18 cellular contexts compared by ENCODE assay signal in genomic region chr16:79042886-79043285, GRCh38.
DNase-seq lines count a peak whose midpoint lies in the region; ATAC-seq and TF ChIP-seq lines count a peak whose summit lies in the region.
"Had no signal": no experiment of that assay in that cellular context is flagged by ENCODE, and none has a peak within 500 bp of the region (broad histone marks: within the 10 kb centered on the region; RNA-seq: fewer than 3 reads in every experiment).

No MANE protein-coding gene starts in this region.

- peak overlapping the region in 3 of 7 donors; percentile 16 to 49 (median 33) for H3K4me3 Mint-ChIP-seq in CD8-positive, alpha-beta memory T cell
- H3K4me3 Mint-ChIP-seq in T-cell: peak overlapping the region in 1 of 3 donors; percentile 54
- H3K4me3 Mint-ChIP-seq in activated T-helper 17 cell treated with anti-CD3 and anti-CD28 coated beads, Interleukin-2, amount 50 U/mL, for 72 hours: peak overlapping the region; percentile 48
- H3K4me3 Mint-ChIP-seq: activated naive CD4-positive, alpha-beta T cell treated with anti-CD3 and anti-CD28 coated beads, Interleukin-2, amount 50 U/mL, for 24 hours; endodermal cell; stimulated activated memory B cell treated with anti-CD40 and anti-IgM and Interleukin-4, amounts not matched to agents 10 μg/mL and 1 μg/mL and 100 μg/mL, for 72 hours had no signal

- CTCF ChIA-PET in CD8-positive, alpha-beta memory T cell (lab: Charles Lee): no interaction called here
- CTCF ChIA-PET in T-cell (lab: Charles Lee): interaction anchor here (0.6 to 1.2 kb wide), 4 partner anchors 23 to 337 kb away, joined by 3 to 6 read pairs (median 4); no protein-coding TSS in a partner anchor

- peak in 3 of 4 experiments; percentile 57 to 78 (median 63) for ATAC-seq in T-cell (replicated peaks in 1 of 4)
- ATAC-seq in activated T-helper 17 cell treated with anti-CD3 and anti-CD28 coated beads, Interleukin-2, amount 50 U/mL, for 72 hours (replicated peaks): peak; percentile 85
- ATAC-seq: Right ventricle myocardium inferior; stimulated activated memory B cell treated with anti-CD40 and anti-IgM and Interleukin-4, amounts not matched to agents 10 μg/mL and 1 μg/mL and 100 μg/mL, for 72 hours had no signal

- H3K9me3 ChIP-seq in CD8-positive, alpha-beta memory T cell (ENCODE audit: low read length): no peaks in the 10 kb centered on the region
- H3K9me3 ChIP-seq: HAP-1, prostate gland, tibial nerve had no signal

- DNase-seq in CD8-positive, alpha-beta memory T cell: peak in 2 of 5 donors; percentile 14 to 32
- DNase-seq in T-cell: peak in 17 of 34 experiments; percentile 1 to 52 (median 9)
- DNase-seq in stimulated activated CD4-positive, alpha-beta T cell treated with anti-CD3 and anti-CD28 coated beads, Interleukin-2, amount 100 ng/mL, for 24 hours: peak; percentile 17 to 22
- DNase-seq in C1 segment of cervical spinal cord (lab: John Stamatoyannopoulos, UW): no peak
- DNase-seq in DMS 273 treated with DMSO at 0.1 percent for 48 hours (lab: John Stamatoyannopoulos, UW): no peak
- no peak for DNase-seq in GM20000 (ENCODE audit: low spot score)
- DNase-seq: endodermal cell, midbrain, NCI-H1105 treated with DMSO at 0.1 percent for 48 hours, NCI-H526, SW 1271 had no signal

- POLR2A ChIA-PET in CD8-positive, alpha-beta memory T cell (lab: Charles Lee): interaction anchor here (0.7 kb wide), 1 partner anchor 13 kb away, joined by 3 read pairs; no protein-coding TSS in a partner anchor
- POLR2A ChIA-PET in T-cell (lab: Charles Lee): interaction anchor here in 1 of 2 donors (0.6 kb wide), 1 partner anchor 114 kb away, joined by 6 read pairs; no protein-coding TSS in a partner anchor

- H3K4me1 ChIP-seq in CD8-positive, alpha-beta memory T cell (ENCODE audit: insufficient read depth, low read length): peaks cover 17% of the 10 kb centered on the region
- H3K4me1 ChIP-seq: HAP-1, prostate gland had no signal

- H3K36me3 Mint-ChIP-seq in CD8-positive, alpha-beta memory T cell: peaks cover 0 to 3% (median 0%) of the 10 kb centered on the region in 3 donors
- no peaks in the 10 kb centered on the region for H3K36me3 Mint-ChIP-seq in T-cell
- H3K36me3 Mint-ChIP-seq in activated T-helper 17 cell treated with anti-CD3 and anti-CD28 coated beads, Interleukin-2, amount 50 U/mL, for 72 hours (ENCODE audit: low read depth): no peaks in the 10 kb centered on the region
- H3K36me3 Mint-ChIP-seq: activated naive CD4-positive, alpha-beta T cell treated with anti-CD3 and anti-CD28 coated beads, Interleukin-2, amount 50 U/mL, for 24 hours; stimulated activated memory B cell treated with anti-CD40 and anti-IgM and Interleukin-4, amounts not matched to agents 10 μg/mL and 1 μg/mL and 100 μg/mL, for 72 hours had no signal

- TF ChIP-seq CTCF in GM20000 (IDR thresholded peaks at IDR 0.05; ENCODE audit: extremely low read depth, missing control alignments): no peak

- no peaks in the 10 kb centered on the region for H3K27me3 ChIP-seq in CD8-positive, alpha-beta memory T cell (ENCODE audit: insufficient read depth, low read length, poor library complexity, severe bottlenecking)
- H3K27me3 ChIP-seq: tibial nerve had no signal

- H3K27me3 Mint-ChIP-seq in CD8-positive, alpha-beta memory T cell: peaks cover 0 to 1% of the 10 kb centered on the region in 2 donors
- no peaks in the 10 kb centered on the region for H3K27me3 Mint-ChIP-seq in T-cell
- H3K27me3 Mint-ChIP-seq in activated T-helper 17 cell treated with anti-CD3 and anti-CD28 coated beads, Interleukin-2, amount 50 U/mL, for 72 hours: no peaks in the 10 kb centered on the region
- H3K27me3 Mint-ChIP-seq: activated naive CD4-positive, alpha-beta T cell treated with anti-CD3 and anti-CD28 coated beads, Interleukin-2, amount 50 U/mL, for 24 hours; stimulated activated memory B cell treated with anti-CD40 and anti-IgM and Interleukin-4, amounts not matched to agents 10 μg/mL and 1 μg/mL and 100 μg/mL, for 72 hours had no signal

- H3K4me3 ChIP-seq in CD8-positive, alpha-beta memory T cell (ENCODE audit: low read length): no peak overlapping the region
- H3K4me3 ChIP-seq: HAP-1, prostate gland, tibial nerve had no signal

- peak overlapping the region in 6 of 8 donors; percentile 5 to 92 (median 44) for H3K27ac Mint-ChIP-seq in CD8-positive, alpha-beta memory T cell
- H3K27ac Mint-ChIP-seq in T-cell: peak overlapping the region; percentile 57 to 65
- peak overlapping the region; percentile 89 for H3K27ac Mint-ChIP-seq in activated T-helper 17 cell treated with anti-CD3 and anti-CD28 coated beads, Interleukin-2, amount 50 U/mL, for 72 hours
- H3K27ac Mint-ChIP-seq: endodermal cell; stimulated activated memory B cell treated with anti-CD40 and anti-IgM and Interleukin-4, amounts not matched to agents 10 μg/mL and 1 μg/mL and 100 μg/mL, for 72 hours had no signal

- H3K4me1 Mint-ChIP-seq in CD8-positive, alpha-beta memory T cell: peaks cover 24 to 29% (median 29%) of the 10 kb centered on the region in 3 donors
- peaks cover 21 to 27% (median 24%) of the 10 kb centered on the region in 3 donors for H3K4me1 Mint-ChIP-seq in T-cell
- H3K4me1 Mint-ChIP-seq in activated T-helper 17 cell treated with anti-CD3 and anti-CD28 coated beads, Interleukin-2, amount 50 U/mL, for 72 hours: peaks cover 45% of the 10 kb centered on the region
- H3K4me1 Mint-ChIP-seq: stimulated activated memory B cell treated with anti-CD40 and anti-IgM and Interleukin-4, amounts not matched to agents 10 μg/mL and 1 μg/mL and 100 μg/mL, for 72 hours had no signal

- no peak overlapping the region for H3K27ac ChIP-seq in CD8-positive, alpha-beta memory T cell (ENCODE audit: low read depth, low read length)
- H3K27ac ChIP-seq: prostate gland, tibial nerve had no signal

- no peaks in the 10 kb centered on the region for H3K36me3 ChIP-seq in CD8-positive, alpha-beta memory T cell (ENCODE audit: insufficient read depth, low read length)
- H3K36me3 ChIP-seq: HAP-1, prostate gland, tibial nerve had no signal

- H3K9me3 Mint-ChIP-seq in CD8-positive, alpha-beta memory T cell: no peaks in the 10 kb centered on the region
- no peaks in the 10 kb centered on the region for H3K9me3 Mint-ChIP-seq in T-cell
- H3K9me3 Mint-ChIP-seq in activated T-helper 17 cell treated with anti-CD3 and anti-CD28 coated beads, Interleukin-2, amount 50 U/mL, for 72 hours: peaks cover 3% of the 10 kb centered on the region
- H3K9me3 Mint-ChIP-seq: activated naive CD4-positive, alpha-beta T cell treated with anti-CD3 and anti-CD28 coated beads, Interleukin-2, amount 50 U/mL, for 24 hours; endodermal cell; stimulated activated memory B cell treated with anti-CD40 and anti-IgM and Interleukin-4, amounts not matched to agents 10 μg/mL and 1 μg/mL and 100 μg/mL, for 72 hours had no signal

Comparison
In these comparisons a context has a peak if more than half of its experiments do, and no peak if none do; other contexts are left out.
1. DNase-seq: peak in stimulated activated CD4-positive, alpha-beta T cell treated with anti-CD3 and anti-CD28 coated beads, Interleukin-2, amount 100 ng/mL, for 24 hours (2 of 2); none in C1 segment of cervical spinal cord (0 of 14), DMS 273 treated with DMSO at 0.1 percent for 48 hours (single experiment) and GM20000 (single experiment).
2. Peak in every context shown above with its lines, with median percentiles within 50 percentile points of each other: H3K27ac Mint-ChIP-seq.